In the genomic region with DNA sequence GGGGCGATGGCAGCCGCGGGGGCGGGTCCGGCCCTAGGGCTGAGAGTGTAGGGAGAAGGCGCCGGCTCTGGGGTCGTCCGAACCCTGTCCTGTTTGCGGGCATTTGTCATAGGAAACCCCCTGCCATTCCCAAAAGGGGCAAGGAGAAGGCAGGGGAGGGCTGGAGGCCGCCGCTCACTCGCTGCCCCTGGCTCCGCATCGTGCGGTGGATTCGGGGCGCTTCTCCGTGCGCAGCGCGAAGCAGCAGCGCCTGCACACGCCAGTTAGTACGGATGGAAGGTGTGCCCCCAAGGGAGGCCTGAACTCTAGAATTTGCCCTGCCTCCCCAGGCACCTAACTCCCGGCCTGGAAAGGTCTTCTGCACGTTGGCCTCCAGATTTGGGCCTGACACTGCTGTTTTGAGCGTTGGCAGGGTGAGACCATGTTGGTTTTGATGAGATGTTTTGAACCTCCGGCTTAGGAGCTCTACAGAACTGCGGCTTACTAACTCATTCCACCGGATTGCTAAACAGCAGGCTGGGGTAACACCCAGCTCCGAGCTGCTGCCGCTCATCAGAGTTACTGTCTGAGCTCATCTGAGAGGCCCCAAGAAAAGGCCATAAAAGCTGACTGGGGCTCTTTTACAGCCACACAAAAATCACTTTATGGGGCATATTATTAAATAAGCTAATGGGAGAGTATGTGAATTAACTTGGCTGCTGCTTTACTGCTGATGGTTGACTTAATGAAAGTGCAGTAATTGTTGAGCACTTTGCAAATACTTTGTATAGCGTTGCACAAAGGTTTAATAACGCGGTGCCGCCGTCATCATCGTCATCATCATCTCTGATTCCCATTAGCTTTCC, we compare ENCODE assay signal across 8 cellular contexts. TPM values are rescaled to one million over a fixed set of nuclear protein-coding genes. Genes with fewer than 3 reads are reported as not detected.
DNase-seq lines count a peak whose midpoint lies in the region; ATAC-seq and TF ChIP-seq lines count a peak whose summit lies in the region.

No MANE protein-coding gene starts in this region.

- peaks cover 13% of the 10 kb centered on the region for H3K4me1 Mint-ChIP-seq in T-helper 2 cell treated with Interferon-gamma antibody and Interleukin-4, amounts not matched to agents 5 μg/mL and 100 μg/mL, for 36 hours (ENCODE audit: low read depth)
- H3K4me1 Mint-ChIP-seq in dendritic cell treated with granulocyte-macrophage colony-stimulating factor and Interleukin-4, amounts not matched to agents 40 ng/mL and 50 ng/mL, for 4 days (ENCODE audit: low read depth): peaks cover 56% of the 10 kb centered on the region

- H3K9me3 ChIP-seq in A673 (ENCODE audit: low read depth, low read length, poor library complexity, severe bottlenecking) (no peaks in the 10 kb centered on the region), lung (ENCODE audit: control insufficient read depth in 2 of 2, insufficient read depth in 1 of 2, low read length in 1 of 2) (no peaks in the 10 kb centered on the region)

- no peak for TF ChIP-seq CTCF in A673 (conservative IDR thresholded peaks at IDR 0.05; ENCODE audit: low read depth, low read length)
- no peak for TF ChIP-seq CTCF in lung (IDR thresholded peaks at IDR 0.05; ENCODE audit: control extremely low read depth, extremely low read depth)

- WGBS in lung, 2 donors: 17 to 18% methylated on average over 37 to 39 of the region's 39 CpGs

- peak overlapping the region; percentile 62 for H3K4me3 ChIP-seq in A673 (ENCODE audit: low read depth, low read length, poor library complexity, severe bottlenecking)
- H3K4me3 ChIP-seq in lung: peak overlapping the region; percentile 57

- H3K27ac Mint-ChIP-seq in T-helper 2 cell treated with Interferon-gamma antibody and Interleukin-4, amounts not matched to agents 5 μg/mL and 100 μg/mL, for 36 hours: peak overlapping the region; percentile 7
- H3K27ac Mint-ChIP-seq in dendritic cell treated with granulocyte-macrophage colony-stimulating factor and Interleukin-4, amounts not matched to agents 40 ng/mL and 50 ng/mL, for 4 days: peak overlapping the region; percentile 93

- intact Hi-C loops in A673 (cut with micrococcal nuclease; ENCODE audit: unreplicated experiment): no loop called here
- intact Hi-C loops in dendritic cell treated with granulocyte-macrophage colony-stimulating factor and Interleukin-4, amounts not matched to agents 40 ng/mL and 50 ng/mL, for 4 days (cut with micrococcal nuclease): loop anchor here (2.0 to 5.0 kb wide), 2 partner anchors 64 to 137 kb away; a partner anchor contains a TSS

- POLR2A ChIA-PET in A673 (lab: Charles Lee; ENCODE audit: low non-redundant PET): no interaction called here

- peaks cover 42% of the 10 kb centered on the region for H3K27me3 Mint-ChIP-seq in T-helper 2 cell treated with Interferon-gamma antibody and Interleukin-4, amounts not matched to agents 5 μg/mL and 100 μg/mL, for 36 hours (ENCODE audit: low read depth)
- peaks cover 28% of the 10 kb centered on the region for H3K27me3 Mint-ChIP-seq in dendritic cell treated with granulocyte-macrophage colony-stimulating factor and Interleukin-4, amounts not matched to agents 40 ng/mL and 50 ng/mL, for 4 days

- no TSS peak for BruUV-seq in A673 (replicated peaks; lab: Mats Ljungman, UMichigan)

- DNase-seq in A673 (ENCODE audit: low spot score) (no peak), lung (ENCODE audit: low spot score) (no peak), DMS114 treated with DMSO at 0.1 percent for 48 hours (lab: John Stamatoyannopoulos, UW; ENCODE audit: unreplicated experiment) (no peak)
- peak; percentile 45 for DNase-seq in T-helper 2 cell treated with Interferon-gamma antibody and Interleukin-4, amounts not matched to agents 5 μg/mL and 100 μg/mL, for 36 hours (ENCODE audit: low spot score)
- peak; percentile 42 for DNase-seq in stimulated activated naive CD8-positive, alpha-beta T cell treated with anti-CD3 and anti-CD28 coated beads, Interleukin-15, Interleukin-2, amounts not matched to agents 100 U/mL and 50 U/mL, for 24 hours

- H3K27ac ChIP-seq in A673 (ENCODE audit: low read depth, low read length, poor library complexity, severe bottlenecking) (no peak overlapping the region), lung (ENCODE audit: low read depth in 1 of 2, low read length in 1 of 2) (peak overlapping the region in 1 of 2 donors; percentile 67)

- CTCF ChIA-PET in A673 (lab: Charles Lee): no interaction called here

- no peaks in the 10 kb centered on the region for H3K36me3 Mint-ChIP-seq in T-helper 2 cell treated with Interferon-gamma antibody and Interleukin-4, amounts not matched to agents 5 μg/mL and 100 μg/mL, for 36 hours (ENCODE audit: low read depth)
- peaks cover 64% of the 10 kb centered on the region for H3K36me3 Mint-ChIP-seq in dendritic cell treated with granulocyte-macrophage colony-stimulating factor and Interleukin-4, amounts not matched to agents 40 ng/mL and 50 ng/mL, for 4 days (ENCODE audit: low read depth)

- H3K27me3 ChIP-seq in A673 (replicated peaks; ENCODE audit: insufficient read depth, low read depth, low read length, poor library complexity) (no peaks in the 10 kb centered on the region), lung (ENCODE audit: control insufficient read depth, insufficient read depth) (no peaks in the 10 kb centered on the region)

- H3K36me3 ChIP-seq in A673 (ENCODE audit: insufficient read depth, low read length, poor library complexity, severe bottlenecking) (no peaks in the 10 kb centered on the region), lung (ENCODE audit: control insufficient read depth in 2 of 2, insufficient read depth in 2 of 2, low read length in 2 of 2) (no peaks in the 10 kb centered on the region)

- no peaks in the 10 kb centered on the region for H3K9me3 Mint-ChIP-seq in T-helper 2 cell treated with Interferon-gamma antibody and Interleukin-4, amounts not matched to agents 5 μg/mL and 100 μg/mL, for 36 hours
- H3K9me3 Mint-ChIP-seq in dendritic cell treated with granulocyte-macrophage colony-stimulating factor and Interleukin-4, amounts not matched to agents 40 ng/mL and 50 ng/mL, for 4 days: no peaks in the 10 kb centered on the region

- ATAC-seq in GM18517 (IDR thresholded peaks at IDR 0.05; ENCODE audit: unreplicated experiment) (peak; percentile 35), HG03139 (IDR thresholded peaks at IDR 0.05; ENCODE audit: unreplicated experiment) (peak; percentile 31), lung (ENCODE audit: insufficient read depth, low FRiP score) (peak; percentile 14)
- peak; percentile 67 for ATAC-seq in stimulated activated naive CD8-positive, alpha-beta T cell treated with anti-CD3 and anti-CD28 coated beads, Interleukin-15, Interleukin-2, amounts not matched to agents 100 U/mL and 50 U/mL, for 24 hours

- peak overlapping the region; percentile 93 for H3K4me3 Mint-ChIP-seq in T-helper 2 cell treated with Interferon-gamma antibody and Interleukin-4, amounts not matched to agents 5 μg/mL and 100 μg/mL, for 36 hours
- H3K4me3 Mint-ChIP-seq in dendritic cell treated with granulocyte-macrophage colony-stimulating factor and Interleukin-4, amounts not matched to agents 40 ng/mL and 50 ng/mL, for 4 days: peak overlapping the region; percentile 97

- H3K4me1 ChIP-seq in A673 (ENCODE audit: insufficient read depth, low read length, poor library complexity, severe bottlenecking): no peaks in the 10 kb centered on the region
- peaks cover 0 to 3% of the 10 kb centered on the region in 2 donors for H3K4me1 ChIP-seq in lung (ENCODE audit: control insufficient read depth in 2 of 2, insufficient read depth in 2 of 2, low read length in 2 of 2)

RNA-seq across cellular contexts. Expression of a gene that starts 1.0 kb away (rescaled TPM):
- 6.4 and 7.1 TPM in 2 replicates for total RNA-seq in A673 (2021)
- 10 to 100 TPM; 15.2 to 23.1 TPM for total RNA-seq in lung
- polyA plus RNA-seq in lung: 10 to 100 TPM in 1 of 2 donors, 1 to 10 TPM in 1; 7.0 to 31.0 TPM

Comparison
In these comparisons a context has a peak if more than half of its experiments do, and no peak if none do; other contexts are left out.
1. DNase-seq: peak in T-helper 2 cell treated with Interferon-gamma antibody and Interleukin-4, amounts not matched to agents 5 μg/mL and 100 μg/mL, for 36 hours (single experiment) and stimulated activated naive CD8-positive, alpha-beta T cell treated with anti-CD3 and anti-CD28 coated beads, Interleukin-15, Interleukin-2, amounts not matched to agents 100 U/mL and 50 U/mL, for 24 hours (single experiment); none in A673 (single experiment), lung (single experiment) and DMS114 treated with DMSO at 0.1 percent for 48 hours (single experiment).
2. ATAC-seq: peak in every context shown above with its lines; median percentile 67 in stimulated activated naive CD8-positive, alpha-beta T cell treated with anti-CD3 and anti-CD28 coated beads, Interleukin-15, Interleukin-2, amounts not matched to agents 100 U/mL and 50 U/mL, for 24 hours; 35 in GM18517; 31 in HG03139; 14 in lung.